34 cellular contexts compared by ENCODE assay signal in the genomic region with DNA sequence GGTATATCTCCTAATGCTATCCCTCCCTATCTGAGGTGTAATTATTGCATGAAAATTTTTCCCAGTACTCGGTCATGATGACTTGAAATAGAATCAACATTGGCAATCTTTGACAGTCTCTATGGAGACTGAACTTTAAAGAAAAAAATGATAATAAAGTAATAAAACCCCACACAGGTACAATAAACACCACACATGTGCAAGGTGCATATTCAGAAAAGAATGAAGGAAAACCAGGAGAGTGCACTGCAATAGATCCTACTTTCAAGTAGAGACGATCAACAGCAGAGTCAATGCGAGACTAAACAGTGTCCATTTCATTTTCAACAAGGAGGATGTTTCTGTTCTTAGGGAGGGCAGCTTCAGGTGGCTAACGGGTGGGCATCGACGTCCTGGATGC.
A peak's percentile ranks its signal among the peaks of the same experiment; 100 is the strongest.
DNase-seq lines count a peak whose midpoint lies in the region; ATAC-seq and TF ChIP-seq lines count a peak whose summit lies in the region.
"Had no signal": no experiment of that assay in that cellular context is flagged by ENCODE, and none has a peak within 500 bp of the region (broad histone marks: within the 10 kb centered on the region; RNA-seq: fewer than 3 reads in every experiment).

No MANE protein-coding gene starts in this region.

- no peak overlapping the region for H3K9ac ChIP-seq in mammary epithelial cell (ENCODE audit: insufficient read depth, low read length)
- H3K9ac ChIP-seq: BLaER1; BLaER1 treated with 17β-estradiol and CSF1 and Interleukin-3, amounts not matched to agents 10 nM and 100 nM had no signal

- intact Hi-C loops in MCF 10A (cut with micrococcal nuclease) (no loop called here), mammary epithelial cell (cut with micrococcal nuclease) (no loop called here), left colon (cut with DNase I, micrococcal nuclease) (no loop called here), mucosa of descending colon (cut with DNase I, micrococcal nuclease) (no loop called here)

- H3K4me2 ChIP-seq in mammary epithelial cell (ENCODE audit: insufficient read depth, low read depth, low read length): no peak overlapping the region
- no peak overlapping the region for H3K4me2 ChIP-seq in hepatocyte
- H3K4me2 ChIP-seq: A549; BLaER1; BLaER1 treated with 17β-estradiol and CSF1 and Interleukin-3, amounts not matched to agents 10 nM and 100 nM had no signal

- H3K27ac ChIP-seq in mammary epithelial cell (ENCODE audit: insufficient read depth, low read depth, low read length) (no peak overlapping the region), hepatocyte (peak overlapping the region; percentile 23)
- H3K27ac ChIP-seq: 22Rv1; A549; BLaER1; BLaER1 treated with 17β-estradiol and CSF1 and Interleukin-3, amounts not matched to agents 10 nM and 100 nM; C4-2B had no signal

- H3K9me2 ChIP-seq in hepatocyte (replicated peaks; ENCODE audit: insufficient read depth): no peaks in the 10 kb centered on the region

- POLR2A ChIA-PET in MCF 10A (lab: Yijun Ruan, JAX): no interaction called here

- in situ Hi-C loops in mammary epithelial cell (cut with MboI; ENCODE audit: low sequenced_read_pairs in 2 of 2): no loop called here

- dilution Hi-C loops in mammary epithelial cell (cut with HindIII; ENCODE audit: low sequenced_read_pairs): no loop called here

- CTCF ChIA-PET in MCF 10A (lab: Yijun Ruan, JAX) (interaction anchor here (0.6 to 1.1 kb wide), 3 partner anchors 35 to 1830 kb away, joined by 4 to 6 read pairs (median 4); no protein-coding TSS in a partner anchor), mammary epithelial cell (lab: Charles Lee; ENCODE audit: low non-redundant PET) (no interaction called here)

- no peak overlapping the region for H3K4me3 ChIP-seq in mammary epithelial cell (replicated peaks in 1 of 3; ENCODE audit: insufficient read depth in 1 of 3, low read depth in 2 of 3, low read length in 3 of 3)
- H3K4me3 ChIP-seq in hepatocyte: no peak overlapping the region
- no peak overlapping the region for H3K4me3 ChIP-seq in mucosa of descending colon
- H3K4me3 ChIP-seq: A549; BLaER1; BLaER1 treated with 17β-estradiol and CSF1 and Interleukin-3, amounts not matched to agents 10 nM and 100 nM had no signal

- H3K36me3 ChIP-seq in mammary epithelial cell (ENCODE audit: insufficient read depth, low read length): no peaks in the 10 kb centered on the region
- H3K36me3 ChIP-seq in hepatocyte (replicated peaks; ENCODE audit: insufficient read depth, low read depth): no peaks in the 10 kb centered on the region
- no peaks in the 10 kb centered on the region for H3K36me3 ChIP-seq in mucosa of descending colon (ENCODE audit: low read depth)
- H3K36me3 ChIP-seq: BE2C; BLaER1; BLaER1 treated with 17β-estradiol and CSF1 and Interleukin-3, amounts not matched to agents 10 nM and 100 nM had no signal

- H4K20me1 ChIP-seq in mammary epithelial cell (ENCODE audit: insufficient read depth, low read length): no peaks in the 10 kb centered on the region
- no peaks in the 10 kb centered on the region for H4K20me1 ChIP-seq in hepatocyte (ENCODE audit: insufficient read depth, poor library complexity, severe bottlenecking)
- H4K20me1 ChIP-seq: BLaER1; BLaER1 treated with 17β-estradiol and CSF1 and Interleukin-3, amounts not matched to agents 10 nM and 100 nM had no signal

- H3K27me3 ChIP-seq in mammary epithelial cell (ENCODE audit: insufficient read depth, low read length) (no peaks in the 10 kb centered on the region), hepatocyte (no peaks in the 10 kb centered on the region)
- H3K27me3 ChIP-seq: BE2C; BLaER1; BLaER1 treated with 17β-estradiol and CSF1 and Interleukin-3, amounts not matched to agents 10 nM and 100 nM had no signal

- H3K79me2 ChIP-seq in mammary epithelial cell (ENCODE audit: insufficient read depth, low read length) (no peaks in the 10 kb centered on the region), hepatocyte (no peaks in the 10 kb centered on the region)

- no TSS peak for BruUV-seq in MCF 10A (replicated peaks; lab: Mats Ljungman, UMichigan)
- no TSS peak for BruUV-seq in mammary epithelial cell (replicated peaks; lab: Mats Ljungman, UMichigan)

- H3K36me3 Mint-ChIP-seq in MCF 10A (ENCODE audit: insufficient read depth, unreplicated experiment): no peaks in the 10 kb centered on the region
- H3K36me3 Mint-ChIP-seq: CD14-positive monocyte; CD4-positive, alpha-beta memory T cell; CD4-positive, CD25-positive, alpha-beta regulatory T cell; CD8-positive, alpha-beta memory T cell; CD8-positive, alpha-beta T cell had no signal

- no peaks in the 10 kb centered on the region for H3K9me3 Mint-ChIP-seq in MCF 10A (ENCODE audit: unreplicated experiment)
- H3K9me3 Mint-ChIP-seq: CD4-positive, alpha-beta T cell; CD8-positive, alpha-beta T cell had no signal

- H3K4me1 Mint-ChIP-seq in MCF 10A (ENCODE audit: insufficient read depth, unreplicated experiment): no peaks in the 10 kb centered on the region
- H3K4me1 Mint-ChIP-seq: B cell; CD14-positive monocyte; CD4-positive, alpha-beta memory T cell; CD4-positive, CD25-positive, alpha-beta regulatory T cell; CD8-positive, alpha-beta memory T cell had no signal

- 68% methylated on average over 6 of the region's 6 CpGs for WGBS in mammary epithelial cell (ENCODE audit: low coverage, missing lambda C conversion rate)
- WGBS in hepatocyte (ENCODE audit: low lambda C conversion rate, missing lambda C conversion rate): 86% methylated on average over 6 of the region's 6 CpGs

- ATAC-seq in left colon: peak; percentile 80
- ATAC-seq in mucosa of descending colon: peak; percentile 79
- ATAC-seq in GM18502 (IDR thresholded peaks at IDR 0.05; ENCODE audit: poor library complexity, unreplicated experiment): no peak
- ATAC-seq: A549; CD8-positive, alpha-beta T cell had no signal

- TF ChIP-seq CTCF in MCF 10A (IDR thresholded peaks at IDR 0.05; ENCODE audit: unreplicated experiment) (no peak), mammary epithelial cell (conservative IDR thresholded peaks at IDR 0.05 in 1 of 2, IDR thresholded peaks at IDR 0.05 in 1 of 2; ENCODE audit: extremely low read depth in 1 of 2, insufficient read depth in 1 of 2, low read depth in 1 of 2, low read length in 2 of 2) (no peak), hepatocyte (IDR thresholded peaks at IDR 0.05; ENCODE audit: poor library complexity) (no peak), mucosa of descending colon (IDR thresholded peaks at IDR 0.05) (no peak)

- no peaks in the 10 kb centered on the region for H3K9me3 ChIP-seq in mammary epithelial cell (replicated peaks; ENCODE audit: insufficient read depth, low read length)
- H3K9me3 ChIP-seq in hepatocyte (ENCODE audit: low read depth): no peaks in the 10 kb centered on the region
- H3K9me3 ChIP-seq in mucosa of descending colon: no peaks in the 10 kb centered on the region
- H3K9me3 ChIP-seq: A549; BE2C; BLaER1; BLaER1 treated with 17β-estradiol and CSF1 and Interleukin-3, amounts not matched to agents 10 nM and 100 nM; Caco-2 had no signal

- peak overlapping the region; percentile 39 for H3K27ac Mint-ChIP-seq in MCF 10A (ENCODE audit: low read depth, unreplicated experiment)
- H3K27ac Mint-ChIP-seq: B cell; CD4-positive, alpha-beta memory T cell; CD4-positive, alpha-beta T cell; CD4-positive, CD25-positive, alpha-beta regulatory T cell; CD8-positive, alpha-beta T cell had no signal

- no peak for DNase-seq in MCF 10A (ENCODE audit: unreplicated experiment)
- no peak for DNase-seq in mammary epithelial cell
- no peak for DNase-seq in hepatocyte (ENCODE audit: low spot score)
- no peak for DNase-seq in left colon
- no peak for DNase-seq in mucosa of descending colon
- no peak for DNase-seq in NCI-H526 treated with DMSO at 0.1 percent for 48 hours (lab: John Stamatoyannopoulos, UW)
- DNase-seq in EL: no peak
- DNase-seq: 8988T; ACHN; AML-193; BE2C; C1 segment of cervical spinal cord; Caco-2; Calu3; CD4-positive, alpha-beta memory T cell; CD4-positive, alpha-beta T cell; CD4-positive, CD25-positive, alpha-beta regulatory T cell; CD8-positive, alpha-beta memory T cell; CD8-positive, alpha-beta T cell; COR-L47; DMS 273 treated with DMSO at 0.1 percent for 48 hours; DMS153; DMS53; DMS79; DMS79 treated with DMSO at 0.1 percent for 48 hours; DND-41 had no signal

- H2AFZ ChIP-seq in mammary epithelial cell (ENCODE audit: low read depth, low read length) (no peak overlapping the region), hepatocyte (no peak overlapping the region)

- no peaks in the 10 kb centered on the region for H3K27me3 Mint-ChIP-seq in MCF 10A (ENCODE audit: insufficient read depth, unreplicated experiment)
- H3K27me3 Mint-ChIP-seq: B cell; CD4-positive, CD25-positive, alpha-beta regulatory T cell had no signal

- H3K4me3 Mint-ChIP-seq in MCF 10A (ENCODE audit: unreplicated experiment): no peak overlapping the region
- H3K4me3 Mint-ChIP-seq: B cell; CD14-positive monocyte; CD4-positive, alpha-beta memory T cell; CD4-positive, alpha-beta T cell; CD4-positive, CD25-positive, alpha-beta regulatory T cell; CD8-positive, alpha-beta memory T cell; CD8-positive, alpha-beta T cell had no signal

- H3K4me1 ChIP-seq in mammary epithelial cell (ENCODE audit: insufficient read depth, low read length): no peaks in the 10 kb centered on the region
- no peaks in the 10 kb centered on the region for H3K4me1 ChIP-seq in hepatocyte (ENCODE audit: insufficient read depth)
- no peaks in the 10 kb centered on the region for H3K4me1 ChIP-seq in mucosa of descending colon (ENCODE audit: low read depth)
- H3K4me1 ChIP-seq: A549, BE2C, BLaER1, Caco-2 had no signal
